1 cellular context compared by ENCODE assay signal in the genomic region with DNA sequence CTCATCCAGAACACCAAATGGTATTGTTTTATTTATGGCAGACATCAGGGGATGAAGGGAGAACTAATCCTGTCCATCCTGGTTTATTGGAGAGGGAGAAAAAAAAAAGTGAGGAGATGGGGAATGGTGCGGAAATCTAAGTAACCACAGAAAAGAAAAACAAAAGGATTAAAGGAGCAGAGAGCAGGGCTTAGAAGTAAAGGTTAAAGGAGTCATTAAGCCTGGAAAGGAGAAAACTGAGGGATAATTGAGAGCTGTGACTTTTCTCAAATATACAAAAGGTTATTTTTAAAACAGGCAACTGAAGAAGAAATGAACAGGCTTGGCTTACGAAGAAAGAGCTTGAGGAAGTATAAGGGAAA.
TF ChIP-seq lines count a peak whose summit lies in the region.

No MANE protein-coding gene starts in this region.

TF ChIP-seq in IMR-90, 13 proteins besides CTCF, POLR2A, EP300 and RAD21:
- TF ChIP-seq MAZ (IDR thresholded peaks at IDR 0.05; ENCODE audit: borderline replicate concordance, low read depth, low read length) = no peak
- TF ChIP-seq NFE2L2 (IDR thresholded peaks at IDR 0.05; ENCODE audit: low read depth, low read length) = no peak
- TF ChIP-seq SMC3 (IDR thresholded peaks at IDR 0.05; ENCODE audit: low read depth, low read length) = no peak
- TF ChIP-seq BHLHE40 (IDR thresholded peaks at IDR 0.05; ENCODE audit: low read depth, low read length) = no peak
- TF ChIP-seq MXI1 (IDR thresholded peaks at IDR 0.05; ENCODE audit: borderline replicate concordance, low read depth, low read length) = no peak
- no peak for TF ChIP-seq RFX5 (IDR thresholded peaks at IDR 0.05; ENCODE audit: low read depth, low read length)
- no peak for TF ChIP-seq CEBPB (IDR thresholded peaks at IDR 0.05; ENCODE audit: low read depth, low read length)
- TF ChIP-seq, protein P1, sequence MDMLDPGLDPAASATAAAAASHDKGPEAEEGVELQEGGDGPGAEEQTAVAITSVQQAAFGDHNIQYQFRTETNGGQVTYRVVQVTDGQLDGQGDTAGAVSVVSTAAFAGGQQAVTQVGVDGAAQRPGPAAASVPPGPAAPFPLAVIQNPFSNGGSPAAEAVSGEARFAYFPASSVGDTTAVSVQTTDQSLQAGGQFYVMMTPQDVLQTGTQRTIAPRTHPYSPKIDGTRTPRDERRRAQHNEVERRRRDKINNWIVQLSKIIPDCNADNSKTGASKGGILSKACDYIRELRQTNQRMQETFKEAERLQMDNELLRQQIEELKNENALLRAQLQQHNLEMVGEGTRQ (IDR thresholded peaks at IDR 0.05; ENCODE audit: low read depth, low read length) = no peak
- TF ChIP-seq, protein P2, sequence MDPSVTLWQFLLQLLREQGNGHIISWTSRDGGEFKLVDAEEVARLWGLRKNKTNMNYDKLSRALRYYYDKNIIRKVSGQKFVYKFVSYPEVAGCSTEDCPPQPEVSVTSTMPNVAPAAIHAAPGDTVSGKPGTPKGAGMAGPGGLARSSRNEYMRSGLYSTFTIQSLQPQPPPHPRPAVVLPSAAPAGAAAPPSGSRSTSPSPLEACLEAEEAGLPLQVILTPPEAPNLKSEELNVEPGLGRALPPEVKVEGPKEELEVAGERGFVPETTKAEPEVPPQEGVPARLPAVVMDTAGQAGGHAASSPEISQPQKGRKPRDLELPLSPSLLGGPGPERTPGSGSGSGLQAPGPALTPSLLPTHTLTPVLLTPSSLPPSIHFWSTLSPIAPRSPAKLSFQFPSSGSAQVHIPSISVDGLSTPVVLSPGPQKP (IDR thresholded peaks at IDR 0.05; ENCODE audit: borderline replicate concordance, low read depth, low read length) = no peak
- TF ChIP-seq CHD1 (IDR thresholded peaks at IDR 0.05; ENCODE audit: low read depth, low read length) = no peak
- TF ChIP-seq MAFK (IDR thresholded peaks at IDR 0.05; ENCODE audit: low read depth, low read length) = no peak
- no peak for TF ChIP-seq RCOR1 (IDR thresholded peaks at IDR 0.05; ENCODE audit: insufficient replicate concordance, low read length)
- TF ChIP-seq FOS (IDR thresholded peaks at IDR 0.05; ENCODE audit: low read depth, low read length) = no peak
